1 cellular context compared by ENCODE assay signal in genomic region chr11:94473177-94473799, GRCh38.
TF ChIP-seq lines count a peak whose summit lies in the region.

No MANE protein-coding gene starts in this region.

TF ChIP-seq in GM12878, 131 proteins besides CTCF, POLR2A, EP300 and RAD21 (continued from another document and continues in another):
- TF ChIP-seq ATF2 (IDR thresholded peaks at IDR 0.05; ENCODE audit: low read length) (peak; percentile 97), SPI1 (IDR thresholded peaks at IDR 0.05; ENCODE audit: borderline replicate concordance, insufficient read depth, low read depth, low read length) (no peak), ZBTB40 (IDR thresholded peaks at IDR 0.05; ENCODE audit: borderline replicate concordance) (peak; percentile 71; the same call in 1 of the 2 replicates), ZBED1 (IDR thresholded peaks at IDR 0.05; ENCODE audit: borderline replicate concordance) (peak; percentile 53), RCOR1 (conservative IDR thresholded peaks at IDR 0.05; ENCODE audit: low read depth, low read length) (no peak; the same call in 1 of the 2 replicates), RBBP5 (conservative IDR thresholded peaks at IDR 0.05) (no peak), IRF4 (IDR thresholded peaks at IDR 0.05; ENCODE audit: low read depth, low read length) (peak; percentile 49; the same call in 1 of the 2 replicates), TARDBP (IDR thresholded peaks at IDR 0.05; ENCODE audit: borderline replicate concordance) (no peak), ASH2L (IDR thresholded peaks at IDR 0.05; ENCODE audit: borderline replicate concordance, low read depth) (no peak), RAD51 (IDR thresholded peaks at IDR 0.05) (peak; percentile 67), TAF1 (IDR thresholded peaks at IDR 0.05; ENCODE audit: borderline replicate concordance, low read depth, low read length) (no peak), USF1 (IDR thresholded peaks at IDR 0.05; ENCODE audit: borderline replicate concordance, extremely low read length, insufficient read depth, low read depth, low read length) (no peak), EGR1 (IDR thresholded peaks at IDR 0.05; ENCODE audit: borderline replicate concordance in 1 of 2, low read depth in 2 of 2, low read length in 2 of 2) (no peak), BRCA1 (IDR thresholded peaks at IDR 0.05; ENCODE audit: low read depth, low read length) (no peak), BCL3 (IDR thresholded peaks at IDR 0.05; ENCODE audit: borderline replicate concordance, insufficient read depth, low read depth, low read length, poor library complexity, severe bottlenecking) (no peak), E4F1 (IDR thresholded peaks at IDR 0.05; ENCODE audit: borderline replicate concordance, partially characterized antibody) (no peak), E2F4 (IDR thresholded peaks at IDR 0.05; ENCODE audit: low read depth, low read length) (no peak), IKZF2 (IDR thresholded peaks at IDR 0.05) (peak; percentile 85 to 92; a peak in 3 of 4 replicates), ATF3 (IDR thresholded peaks at IDR 0.05; ENCODE audit: borderline replicate concordance, extremely low read depth, low read depth, low read length) (no peak), PRDM15 (CRISPR knock-in tag; IDR thresholded peaks at IDR 0.05) (no peak), RB1 (IDR thresholded peaks at IDR 0.05; ENCODE audit: borderline replicate concordance) (no peak), WRNIP1 (IDR thresholded peaks at IDR 0.05; ENCODE audit: borderline replicate concordance, low read depth, low read length) (no peak), BACH1 (IDR thresholded peaks at IDR 0.05; ENCODE audit: borderline replicate concordance) (peak; percentile 86; the same call in 1 of the 2 replicates), BHLHE40 (IDR thresholded peaks at IDR 0.05; ENCODE audit: borderline replicate concordance in 1 of 2, low read depth in 2 of 2, low read length in 1 of 2) (peak; percentile 64 to 78; a peak in 3 of 4 replicates), MYC (IDR thresholded peaks at IDR 0.05; ENCODE audit: insufficient read depth, insufficient read length, insufficient replicate concordance, low read length, severe bottlenecking) (no peak), HDAC6 (IDR thresholded peaks at IDR 0.05; ENCODE audit: unreplicated experiment) (no peak), PBX3 (IDR thresholded peaks at IDR 0.05; ENCODE audit: insufficient replicate concordance, low read depth, low read length) (no peak), BCL11A (IDR thresholded peaks at IDR 0.05; ENCODE audit: low read depth, low read length) (peak; percentile 90), CHD1 (IDR thresholded peaks at IDR 0.05; ENCODE audit: low read depth, low read length) (no peak), E2F8 (IDR thresholded peaks at IDR 0.05; ENCODE audit: low read depth, partially characterized antibody) (peak; percentile 46)
